In genomic region chr15:62450061-62450460, GRCh38 we compare ENCODE assay signal across 18 cellular contexts.
"Had no signal": no experiment of that assay in that cellular context is flagged by ENCODE, and none has a peak within 500 bp of the region (broad histone marks: within the 10 kb centered on the region; RNA-seq: fewer than 3 reads in every experiment).

No MANE protein-coding gene starts in this region.

- H3K27ac ChIP-seq: colonic mucosa, heart left ventricle, psoas muscle, skin epidermis, stomach had no signal

- H3K9me3 ChIP-seq: colonic mucosa, heart left ventricle, psoas muscle, stomach, thoracic aorta had no signal

- H3K27me3 ChIP-seq: colonic mucosa, heart left ventricle, stomach had no signal

- H3K4me3 Mint-ChIP-seq: endodermal cell, mesothelial cell of epicardium, natural killer cell had no signal

- ATAC-seq: heart left ventricle, left lobe of liver, natural killer cell, psoas muscle, sciatic nerve had no signal

- H3K36me3 ChIP-seq: colonic mucosa, heart left ventricle, stomach, thoracic aorta had no signal

- H3K4me1 ChIP-seq: colonic mucosa had no signal

- DNase-seq: colonic mucosa; effector CD4-positive, alpha-beta T cell; endodermal cell; foreskin melanocyte; heart left ventricle; hippocampal formation; mammary epithelial cell; natural killer cell; psoas muscle; stimulated activated naive CD4-positive, alpha-beta T cell; stomach; substantia nigra; trophoblast cell had no signal

- H3K9me3 Mint-ChIP-seq: endodermal cell, mesothelial cell of epicardium, natural killer cell had no signal

- H3K4me1 Mint-ChIP-seq: natural killer cell had no signal

- H3K36me3 Mint-ChIP-seq: mesothelial cell of epicardium, natural killer cell had no signal

- H3K4me3 ChIP-seq: colonic mucosa, heart left ventricle, psoas muscle, skin epidermis, stomach, thoracic aorta had no signal

- H3K27ac Mint-ChIP-seq: endodermal cell, mesothelial cell of epicardium, natural killer cell had no signal
